3 cellular contexts compared by ENCODE assay signal in the genomic region with DNA sequence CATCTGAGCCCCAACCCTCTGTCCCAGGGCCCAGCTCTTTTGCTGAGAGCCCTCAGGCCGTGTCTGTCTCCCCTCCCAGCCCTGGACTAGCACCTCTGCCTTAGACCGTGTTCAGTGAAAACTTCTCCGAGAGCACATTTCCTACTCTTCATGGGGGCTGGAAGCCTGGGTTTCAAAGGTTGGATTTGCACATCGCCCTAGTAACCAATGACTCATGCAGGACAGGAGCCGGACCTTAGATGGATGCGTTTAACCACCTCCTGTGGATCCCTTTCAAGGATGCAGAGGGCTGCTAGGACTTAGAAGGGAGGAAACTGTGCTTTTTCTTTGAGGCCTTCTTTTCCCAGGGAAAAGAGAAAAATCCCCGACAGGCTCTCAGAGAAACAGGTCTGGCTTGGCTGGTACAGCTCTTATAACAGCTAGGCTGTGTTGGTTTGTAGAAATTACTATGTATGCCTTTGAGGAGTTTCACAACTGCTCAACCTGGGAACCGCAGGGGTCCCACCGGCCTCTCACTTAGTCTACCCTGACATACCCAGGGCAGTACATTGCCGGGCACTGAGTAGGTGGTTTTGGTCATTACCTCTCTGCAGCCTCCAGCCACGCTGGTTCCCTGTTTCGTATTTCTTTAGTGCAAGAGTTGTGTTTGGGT. TPM values are rescaled to one million over a fixed set of nuclear protein-coding genes. Genes with fewer than 3 reads are reported as not detected.
"Had no signal": no experiment of that assay in that cellular context is flagged by ENCODE, and none has a peak within 500 bp of the region (broad histone marks: within the 10 kb centered on the region; RNA-seq: fewer than 3 reads in every experiment).

No MANE protein-coding gene starts in this region.

RNA-seq across cellular contexts. Expression of gene DPP6, which starts 1.6 kb away (rescaled TPM):
- total RNA-seq: dermis blood vessel endothelial cell; natural killer cell treated with Interleukin-12 subunit alpha and Interleukin-12 subunit beta and Interleukin-15 and Interleukin-18, amount 100 ng/mL, for 72 hours had no signal
- polyA plus RNA-seq: keratinocyte had no signal
